In the genomic region with DNA sequence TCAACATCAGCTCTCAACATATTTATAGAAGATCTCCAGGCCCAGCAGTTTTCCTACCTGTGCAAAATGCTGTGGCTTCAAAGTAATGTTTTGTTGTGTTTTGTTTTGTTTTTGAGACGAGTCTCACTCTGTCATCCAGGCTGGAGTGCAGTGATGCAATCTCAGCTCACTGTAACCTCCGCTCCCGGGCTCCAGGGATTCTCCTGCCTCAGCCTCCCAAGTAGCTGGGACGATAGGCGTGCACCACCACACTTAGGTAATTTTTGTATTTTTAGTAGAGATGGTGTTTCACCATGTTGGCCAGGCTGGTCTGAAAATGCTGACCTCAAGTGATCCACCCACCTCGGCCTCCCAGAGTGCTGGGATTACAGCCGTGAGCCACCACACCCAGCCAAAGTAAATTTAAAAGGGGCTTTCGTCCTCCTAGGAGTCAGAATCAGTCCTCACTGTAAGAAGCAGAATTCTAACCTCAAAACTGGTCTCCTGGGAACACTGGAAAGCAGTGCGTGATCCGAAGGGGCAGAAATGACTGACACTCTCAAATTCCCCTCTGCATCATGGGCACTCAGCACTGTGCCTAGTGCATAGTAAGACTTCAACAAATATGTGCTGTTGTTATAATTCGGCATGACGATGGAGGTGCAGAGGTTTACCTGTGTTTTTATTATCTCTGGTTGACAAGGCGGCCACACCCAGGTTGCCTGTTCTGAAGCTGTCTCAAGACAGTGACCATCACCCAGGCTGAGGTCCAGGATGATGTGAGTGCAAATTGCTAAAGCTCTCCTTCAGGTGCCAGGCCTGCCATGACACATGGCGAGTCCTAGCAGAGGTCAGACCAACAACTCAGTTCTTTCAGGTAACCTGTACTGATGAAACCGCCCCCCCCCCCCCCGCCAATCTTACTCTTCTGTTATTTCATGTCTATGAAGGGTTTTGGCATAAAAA, we compare ENCODE assay signal across 19 cellular contexts. TPM values are rescaled to one million over a fixed set of nuclear protein-coding genes. Genes with fewer than 3 reads are reported as not detected.
DNase-seq lines count a peak whose midpoint lies in the region; ATAC-seq, FAIRE-seq and TF ChIP-seq lines count a peak whose summit lies in the region.
"Had no signal": no experiment of that assay in that cellular context is flagged by ENCODE, and none has a peak within 500 bp of the region (broad histone marks: within the 10 kb centered on the region; RNA-seq: fewer than 3 reads in every experiment).

No MANE protein-coding gene starts in this region.

- TF ChIP-seq POLR2A in HepG2 (IDR thresholded peaks at IDR 0.05; ENCODE audit: insufficient read depth in 1 of 2, low read depth in 2 of 2, low read length in 2 of 2) (no peak), testis (IDR thresholded peaks at IDR 0.05) (no peak), esophagus squamous epithelium (IDR thresholded peaks at IDR 0.05) (no peak)

- no peak overlapping the region for H3K4me3 ChIP-seq in HepG2 (replicated peaks in 1 of 3; ENCODE audit: insufficient read depth in 1 of 3, low read depth in 2 of 3, low read length in 3 of 3)
- no peak overlapping the region for H3K4me3 ChIP-seq in testis
- H3K4me3 ChIP-seq in esophagus squamous epithelium, result no peak overlapping the region

- H3K36me3 Mint-ChIP-seq in HFFc6 (ENCODE audit: low read depth), result peaks cover 15% of the 10 kb centered on the region
- peaks cover 24% of the 10 kb centered on the region for H3K36me3 Mint-ChIP-seq in nephron progenitor cell (ENCODE audit: low read depth)

- no TSS peak for BruUV-seq in HepG2 (replicated peaks; lab: Mats Ljungman, UMichigan)

- peaks cover 4% of the 10 kb centered on the region for H3K27me3 Mint-ChIP-seq in HFFc6 (ENCODE audit: insufficient read depth)
- peaks cover 8% of the 10 kb centered on the region for H3K27me3 Mint-ChIP-seq in nephron progenitor cell (ENCODE audit: low read depth, poor library complexity)

- H3K27me3 ChIP-seq in HepG2 (ENCODE audit: control insufficient read depth in 1 of 2, insufficient read depth in 2 of 2, low read length in 2 of 2) (no peaks in the 10 kb centered on the region), testis (no peaks in the 10 kb centered on the region), esophagus squamous epithelium (peaks cover 0 to 13% (median 0%) of the 10 kb centered on the region in 4 donors)

- H3K9ac ChIP-seq in HepG2 (ENCODE audit: insufficient read depth, low read depth, low read length), result no peak overlapping the region

- peaks cover 12% of the 10 kb centered on the region for H3K4me1 ChIP-seq in HepG2 (ENCODE audit: insufficient read depth, low read length)
- H3K4me1 ChIP-seq in testis, result peaks cover 48% of the 10 kb centered on the region
- peaks cover 12 to 37% (median 26%) of the 10 kb centered on the region in 3 donors for H3K4me1 ChIP-seq in esophagus squamous epithelium

- POLR2A ChIA-PET in RWPE1 (lab: Yijun Ruan, JAX; ENCODE audit: low non-redundant PET), result no interaction called here
- POLR2A ChIA-PET in HepG2 (lab: Yijun Ruan, JAX), result no interaction called here

- WGBS in HepG2 (ENCODE audit: low lambda C conversion rate), result 90% methylated on average over 16 of the region's 16 CpGs
- 86 to 87% methylated on average over 15 to 16 of the region's 16 CpGs for WGBS in testis, 2 donors
- 80 to 82% methylated on average over 15 of the region's 16 CpGs for WGBS in esophagus squamous epithelium, 2 donors

- H3K36me3 ChIP-seq in HepG2 (replicated peaks in 1 of 2; ENCODE audit: control insufficient read depth in 1 of 2, insufficient read depth in 2 of 2, low read length in 2 of 2) (peaks cover 0 to 2% of the 10 kb centered on the region in 2 experiments; a peak in 1 of 5 replicates), testis (ENCODE audit: low read depth, missing control alignments) (no peaks in the 10 kb centered on the region), esophagus squamous epithelium (no peaks in the 10 kb centered on the region)

- in situ Hi-C loops in HepG2 (cut with HindIII; ENCODE audit: extremely low pct_ligation_motif_present, low pct_unique_long_range_greater_than_20kb), result no loop called here

- no peaks in the 10 kb centered on the region; the same call in 1 of the 2 replicates for H4K20me1 ChIP-seq in HepG2 (ENCODE audit: insufficient read depth, low read length)

- no peak overlapping the region for H3K4me2 ChIP-seq in HepG2 (ENCODE audit: low read depth, low read length)

- no peak for ATAC-seq in HepG2
- ATAC-seq: SK-N-SH treated with all-trans-retinoic acid at 6 μM for 48 hours had no signal

- H3K27ac Mint-ChIP-seq in HFFc6 (peak overlapping the region; percentile 95; the same call in 1 of the 2 replicates), nephron progenitor cell (no peak overlapping the region)

- H3K9me3 ChIP-seq in HepG2 (ENCODE audit: low read length) (peaks cover 8% of the 10 kb centered on the region; the same call in 1 of the 2 replicates), testis (no peaks in the 10 kb centered on the region), esophagus squamous epithelium (peaks cover 0 to 5% (median 0%) of the 10 kb centered on the region in 3 donors)

- H3K27ac ChIP-seq in RWPE1, result peak overlapping the region; percentile 96
- no peak overlapping the region for H3K27ac ChIP-seq in HepG2 (ENCODE audit: extremely low read length, insufficient read depth, low read length)
- H3K27ac ChIP-seq in testis, result no peak overlapping the region
- peak overlapping the region in 1 of 4 donors; percentile 40 for H3K27ac ChIP-seq in esophagus squamous epithelium

- TF ChIP-seq RAD21 in HepG2 (CRISPR knock-in tag; IDR thresholded peaks at IDR 0.05), result no peak

- H3K79me2 ChIP-seq in HepG2 (ENCODE audit: insufficient read depth, low read length), result peaks cover 16% of the 10 kb centered on the region

- H3K4me3 Mint-ChIP-seq in HFFc6 (no peak overlapping the region; the same call in 1 of the 2 replicates), nephron progenitor cell (no peak overlapping the region)

- TF ChIP-seq CTCF in HFFc6 (IDR thresholded peaks at IDR 0.05) (no peak), RWPE1 (conservative IDR thresholded peaks at IDR 0.05; ENCODE audit: low read depth) (no peak), HepG2 (CRISPR knock-in tag; IDR thresholded peaks at IDR 0.05) (no peak), testis (IDR thresholded peaks at IDR 0.05) (no peak), esophagus squamous epithelium (IDR thresholded peaks at IDR 0.05) (no peak), nephron progenitor cell (IDR thresholded peaks at IDR 0.05) (no peak)

- no peak for FAIRE-seq in HepG2 (lab: Jason Lieb, UNC)
- FAIRE-seq: GM19239, RCC 7860 had no signal

- CTCF ChIA-PET in RWPE1 (lab: Yijun Ruan, JAX), result interaction anchor here (0.6 kb wide), 2 partner anchors 85 to 246 kb away, joined by 3 read pairs; no protein-coding TSS in a partner anchor
- CTCF ChIA-PET in HepG2 (lab: Yijun Ruan, JAX; ENCODE audit: low intra/inter-chr PET ratio, low total read pairs), result no interaction called here

- H3K9me3 Mint-ChIP-seq in HFFc6, result peaks cover 29% of the 10 kb centered on the region
- H3K9me3 Mint-ChIP-seq in nephron progenitor cell, result peaks cover 32% of the 10 kb centered on the region

- DNase-seq in HFFc6 (no peak), RWPE1 (ENCODE audit: low spot score) (no peak), HepG2 (ENCODE audit: low spot score) (no peak), testis (peak; percentile 13), midbrain (lab: John Stamatoyannopoulos, UW) (no peak), esophagus squamous epithelium (lab: John Stamatoyannopoulos, UW) (no peak), HuH-7.5 (ENCODE audit: low spot score) (no peak), nephron progenitor cell (no peak)
- DNase-seq: DMS79 treated with DMSO at 0.1 percent for 48 hours, NCI-H1092 treated with DMSO at 0.1 percent for 48 hours, NCI-H146, NCI-H2081, NCI-H2171 treated with DMSO at 0.1 percent for 48 hours, NCI-H446 treated with DMSO at 0.1 percent for 48 hours, SHP77, T-helper 1 cell had no signal

- intact Hi-C loops in HepG2 (cut with micrococcal nuclease; ENCODE audit: unreplicated experiment), result no loop called here
- intact Hi-C loops in testis (cut with DNase I; ENCODE audit: low total_unique reads), result no loop called here
- intact Hi-C loops in esophagus squamous epithelium (cut with DNase I), result no loop called here

- no peak overlapping the region for H2AFZ ChIP-seq in HepG2 (ENCODE audit: low read length)

- no peak for TF ChIP-seq EP300 in HepG2 (IDR thresholded peaks at IDR 0.05; ENCODE audit: low read depth in 2 of 2, low read length in 2 of 2)
- no peak for TF ChIP-seq EP300 in HepG2 (CRISPR knock-in tag; IDR thresholded peaks at IDR 0.05; ENCODE audit: borderline replicate concordance)

- peaks cover 69% of the 10 kb centered on the region for H3K4me1 Mint-ChIP-seq in HFFc6 (ENCODE audit: low read depth)
- peaks cover 42% of the 10 kb centered on the region for H3K4me1 Mint-ChIP-seq in nephron progenitor cell

TF ChIP-seq in HepG2, 621 proteins besides CTCF, POLR2A, EP300 and RAD21 (continues in another document):
- no peak for TF ChIP-seq TAF1 (CRISPR knock-in tag; IDR thresholded peaks at IDR 0.05)

RNA-seq across cellular contexts. Expression of a gene that starts 59.8 kb away (rescaled TPM):
- total RNA-seq in HFFc6 (2021; fragmentation: NEBNext Ultra II Directional; extraction: Animal tissue kit (Norgen Biotek cat#: 25700)), result 10 to 100 TPM; 20.8 to 24.8 (median 22.6) TPM
- total RNA-seq in HepG2 (2016; rRNA removed; fragmentation: Illumina TruSeq; extraction: Trizol) (9.6 and 11.2 TPM in 2 replicates), testis (10 to 100 TPM; 52.8 to 77.2 TPM), esophagus squamous epithelium (10 to 100 TPM in 2 of 4 donors, 1 to 10 TPM in 2; 6.3 to 22.3 (median 11.2) TPM)
- 6.9 and 7.1 TPM in 2 replicates for total RNA-seq in HepG2 (2016; cell fraction: cytosol; rRNA removed; fragmentation: Illumina TruSeq; extraction: Trizol; ENCODE audit: low read depth)
- total RNA-seq in HepG2 (2016; cell fraction: insoluble cytoplasmic fraction; rRNA removed; fragmentation: Illumina TruSeq; extraction: Trizol), result 7.0 and 12.1 TPM in 2 replicates
- total RNA-seq in HepG2 (2016; cell fraction: membrane; rRNA removed; fragmentation: Illumina TruSeq; extraction: Trizol), result 4.4 and 4.6 TPM in 2 replicates
- total RNA-seq in HepG2 (2016; cell fraction: nucleus; rRNA removed; fragmentation: Illumina TruSeq; extraction: Trizol), result 15.9 and 17.5 TPM in 2 replicates
- polyA plus RNA-seq in HepG2 (2011; rRNA removed) (13.6 and 13.9 TPM in 2 replicates), testis (ENCODE audit: insufficient read depth, low read depth, low replicate concordance) (19.0 TPM)
- polyA plus RNA-seq in HepG2 (2011; cell fraction: cytosol; rRNA removed), result 15.9 and 17.7 TPM in 2 replicates
- 26.9 and 30.6 TPM in 2 replicates for polyA plus RNA-seq in HepG2 (2011; cell fraction: nucleus; rRNA removed)
- 15.9 and 19.6 TPM in 2 replicates for polyA plus RNA-seq in HepG2 (2012)
- polyA plus RNA-seq in HepG2 (2016; cell fraction: cytosol; fragmentation: Illumina TruSeq; extraction: Trizol; ENCODE audit: low read depth), result 0.63 and 1.1 TPM in 2 replicates
- 5.6 and 8.0 TPM in 2 replicates for polyA plus RNA-seq in HepG2 (2016; cell fraction: insoluble cytoplasmic fraction; fragmentation: Illumina TruSeq; extraction: Trizol; ENCODE audit: low read depth)
- 2.0 and 2.1 TPM in 2 replicates for polyA plus RNA-seq in HepG2 (2016; cell fraction: membrane; fragmentation: Illumina TruSeq; extraction: Trizol; ENCODE audit: low read depth)
- polyA plus RNA-seq in HepG2 (2016; cell fraction: nucleus; fragmentation: Illumina TruSeq; extraction: Trizol; ENCODE audit: insufficient read depth, low read depth), result 16.3 and 17.4 TPM in 2 replicates
- polyA minus RNA-seq in HepG2 (2011; rRNA and poly(A)+ RNA removed; ENCODE audit: low replicate concordance), result 21.8 and 108 TPM in 2 replicates
- 53.6 and 62.1 TPM in 2 replicates for polyA minus RNA-seq in HepG2 (2011; cell fraction: cytosol; rRNA and poly(A)+ RNA removed)
- 33.7 and 36.4 TPM in 2 replicates for polyA minus RNA-seq in HepG2 (2011; cell fraction: nucleus; rRNA and poly(A)+ RNA removed)
